In the genomic region with DNA sequence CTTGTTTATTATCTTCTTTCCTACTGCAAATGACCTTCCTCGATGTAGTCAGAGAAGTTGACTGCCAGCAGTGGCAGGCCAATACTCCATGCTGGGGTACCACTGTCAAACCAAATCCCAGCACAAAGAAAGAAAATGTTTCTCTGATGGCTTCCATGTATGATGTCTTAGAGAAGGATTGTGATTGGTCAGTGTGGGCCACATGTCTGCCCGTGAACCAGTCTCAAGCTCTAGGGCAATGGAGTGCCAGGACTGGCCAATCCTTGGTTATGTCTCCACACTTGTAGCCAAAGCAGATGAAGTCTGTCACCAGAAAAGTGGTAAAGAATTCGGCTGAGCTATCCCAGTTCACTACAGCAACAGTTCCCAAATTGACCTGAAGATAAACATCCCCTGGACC, we compare ENCODE assay signal across 38 cellular contexts. TPM values are rescaled to one million over a fixed set of nuclear protein-coding genes. Genes with fewer than 3 reads are reported as not detected.
"Had no signal": no experiment of that assay in that cellular context is flagged by ENCODE, and none has a peak within 500 bp of the region (broad histone marks: within the 10 kb centered on the region; RNA-seq: fewer than 3 reads in every experiment).

No MANE protein-coding gene starts in this region.

- H3K27ac Mint-ChIP-seq: activated naive CD4-positive, alpha-beta T cell treated with anti-CD3 and anti-CD28 coated beads for 36 hours; activated naive CD4-positive, alpha-beta T cell treated with anti-CD3 and anti-CD28 coated beads, Interleukin-2, amount 10 ng/mL, durations not matched to agents 7 days and 5 days; activated naive CD4-positive, alpha-beta T cell treated with anti-CD3 and anti-CD28 coated beads, Interleukin-2, amount 50 U/mL, for 24 hours; activated naive CD4-positive, alpha-beta T cell treated with anti-CD3 and anti-CD28 coated beads, Interleukin-2, amount 50 U/mL, for 72 hours; activated naive CD8-positive, alpha-beta T cell; activated naive CD8-positive, alpha-beta T cell treated with anti-CD3 and anti-CD28 coated beads for 36 hours; activated naive CD8-positive, alpha-beta T cell treated with anti-CD3 and anti-CD28 coated beads, Interleukin-2, amount 10 ng/mL, durations not matched to agents 7 days and 5 days; activated naive CD8-positive, alpha-beta T cell treated with anti-CD3 and anti-CD28 coated beads, Interleukin-2, amount 50 U/mL, for 24 hours; activated T-cell treated with anti-CD3 and anti-CD28 coated beads, Interleukin-2, amount 50 U/mL, for 72 hours; activated T-helper 1 cell treated with anti-CD3 and anti-CD28 coated beads, Interleukin-12 subunit alpha, Interleukin-12 subunit beta, Interleukin-2, Interleukin-4 antibody, amounts not matched to agents 30 ng/mL and 10 ng/mL and 1 ng/mL, durations not matched to agents 14 hours and 24 hours and 36 hours; activated T-helper 17 cell treated with anti-CD3 and anti-CD28 coated beads, Interleukin-2, amount 50 U/mL, for 72 hours; activated T-helper 2 cell treated with anti-CD3 and anti-CD28 coated beads, Interferon-gamma antibody, Interleukin-2, Interleukin-4, amounts not matched to agents 10 μg/mL and 5 μg/mL and 100 μg/mL, durations not matched to agents 14 hours and 24 hours and 36 hours; brain had no signal

- H3K4me3 Mint-ChIP-seq: activated naive CD4-positive, alpha-beta T cell treated with anti-CD3 and anti-CD28 coated beads for 36 hours; activated naive CD4-positive, alpha-beta T cell treated with anti-CD3 and anti-CD28 coated beads, Interleukin-2, amount 10 ng/mL, durations not matched to agents 7 days and 5 days; activated naive CD4-positive, alpha-beta T cell treated with anti-CD3 and anti-CD28 coated beads, Interleukin-2, amount 50 U/mL, for 24 hours; activated naive CD8-positive, alpha-beta T cell; activated naive CD8-positive, alpha-beta T cell treated with anti-CD3 and anti-CD28 coated beads for 36 hours; activated naive CD8-positive, alpha-beta T cell treated with anti-CD3 and anti-CD28 coated beads, Interleukin-2, amount 10 ng/mL, durations not matched to agents 7 days and 5 days; activated naive CD8-positive, alpha-beta T cell treated with anti-CD3 and anti-CD28 coated beads, Interleukin-2, amount 50 U/mL, for 24 hours; activated T-cell treated with anti-CD3 and anti-CD28 coated beads, Interleukin-2, amount 50 U/mL, for 4 hours; activated T-cell treated with anti-CD3 and anti-CD28 coated beads, Interleukin-2, amount 50 U/mL, for 72 hours; activated T-helper 1 cell treated with anti-CD3 and anti-CD28 coated beads, Interleukin-12 subunit alpha, Interleukin-12 subunit beta, Interleukin-2, Interleukin-4 antibody, amounts not matched to agents 30 ng/mL and 10 ng/mL and 1 ng/mL, durations not matched to agents 14 hours and 24 hours and 36 hours; activated T-helper 17 cell treated with anti-CD3 and anti-CD28 coated beads, Interleukin-2, amount 50 U/mL, for 72 hours; brain; central memory CD8-positive, alpha-beta T cell had no signal

- H3K27me3 Mint-ChIP-seq: activated naive CD4-positive, alpha-beta T cell treated with anti-CD3 and anti-CD28 coated beads, Interleukin-2, amount 10 ng/mL, durations not matched to agents 7 days and 5 days; activated naive CD4-positive, alpha-beta T cell treated with anti-CD3 and anti-CD28 coated beads, Interleukin-2, amount 50 U/mL, for 24 hours; activated naive CD8-positive, alpha-beta T cell; activated naive CD8-positive, alpha-beta T cell treated with anti-CD3 and anti-CD28 coated beads for 36 hours; activated naive CD8-positive, alpha-beta T cell treated with anti-CD3 and anti-CD28 coated beads, Interleukin-2, amount 10 ng/mL, durations not matched to agents 7 days and 5 days; activated naive CD8-positive, alpha-beta T cell treated with anti-CD3 and anti-CD28 coated beads, Interleukin-2, amount 50 U/mL, for 24 hours; activated T-helper 17 cell treated with anti-CD3 and anti-CD28 coated beads, Interleukin-2, amount 50 U/mL, for 72 hours; brain; central memory CD8-positive, alpha-beta T cell had no signal

- H3K9me3 ChIP-seq: adrenal gland, ascending aorta, body of pancreas, breast epithelium had no signal

- H3K4me3 ChIP-seq: adrenal gland, ascending aorta, body of pancreas, breast epithelium, cardiac muscle cell had no signal

- DNase-seq: activated effector memory CD4-positive, alpha-beta T cell treated with anti-CD3 and anti-CD28 coated beads, Interleukin-2, amount 50 U/mL, for 16 hours; activated effector memory CD4-positive, alpha-beta T cell treated with Interleukin-2 at 50 U/mL for 16 hours; activated gamma-delta T cell; activated gamma-delta T cell treated with Interleukin-2 at 50 U/mL for 16 hours; activated naive CD4-positive, alpha-beta T cell; activated naive CD4-positive, alpha-beta T cell treated with anti-CD3 and anti-CD28 coated beads for 36 hours; activated naive CD4-positive, alpha-beta T cell treated with anti-CD3 and anti-CD28 coated beads, Interleukin-2, amount 10 ng/mL, durations not matched to agents 7 days and 5 days; activated naive CD4-positive, alpha-beta T cell treated with anti-CD3 and anti-CD28 coated beads, Interleukin-2, amount 50 U/mL, for 16 hours; activated naive CD4-positive, alpha-beta T cell treated with Interleukin-2 at 50 U/mL for 16 hours; activated naive CD8-positive, alpha-beta T cell treated with anti-CD3 and anti-CD28 coated beads for 36 hours; activated naive CD8-positive, alpha-beta T cell treated with anti-CD3 and anti-CD28 coated beads, Interleukin-2, amount 10 ng/mL, durations not matched to agents 7 days and 5 days; activated naive CD8-positive, alpha-beta T cell treated with anti-CD3 and anti-CD28 coated beads, Interleukin-2, amount 50 U/mL, for 24 hours; activated T-cell treated with anti-CD3 and anti-CD28 coated beads, Interleukin-2, amount 50 U/mL, for 4 hours; activated T-cell treated with anti-CD3 and anti-CD28 coated beads, Interleukin-2, amount 50 U/mL, for 48 hours; activated T-cell treated with anti-CD3 and anti-CD28 coated beads, Interleukin-2, amount 50 U/mL, for 72 hours; adrenal gland; amniotic stem cell; amygdala; anterior cingulate cortex; aorta; body of pancreas; brain microvascular endothelial cell; caudate nucleus; central memory CD4-positive, alpha-beta T cell; cerebellar nuclear complex had no signal

- ATAC-seq: activated naive CD4-positive, alpha-beta T cell treated with anti-CD3 and anti-CD28 coated beads, Interleukin-2, amount 50 U/mL, for 72 hours; activated naive CD8-positive, alpha-beta T cell treated with anti-CD3 and anti-CD28 coated beads, Interleukin-2, amount 50 U/mL, for 24 hours; activated T-cell treated with anti-CD3 and anti-CD28 coated beads, Interleukin-2, amount 50 U/mL, for 4 hours; activated T-cell treated with anti-CD3 and anti-CD28 coated beads, Interleukin-2, amount 50 U/mL, for 72 hours; activated T-helper 17 cell treated with anti-CD3 and anti-CD28 coated beads, Interleukin-2, amount 50 U/mL, for 72 hours; body of pancreas had no signal

- H3K27ac ChIP-seq: adrenal gland, ascending aorta, body of pancreas, brain microvascular endothelial cell, breast epithelium, cardiac muscle cell had no signal

- H3K36me3 ChIP-seq: adrenal gland, ascending aorta, brain microvascular endothelial cell, breast epithelium, cardiac muscle cell had no signal

- FAIRE-seq: bronchial epithelial cell, colon had no signal

- H3K36me3 Mint-ChIP-seq: activated naive CD4-positive, alpha-beta T cell treated with anti-CD3 and anti-CD28 coated beads, Interleukin-2, amount 10 ng/mL, durations not matched to agents 7 days and 5 days; activated naive CD8-positive, alpha-beta T cell treated with anti-CD3 and anti-CD28 coated beads for 36 hours had no signal

- H3K9me3 Mint-ChIP-seq: activated naive CD4-positive, alpha-beta T cell treated with anti-CD3 and anti-CD28 coated beads for 36 hours; activated naive CD4-positive, alpha-beta T cell treated with anti-CD3 and anti-CD28 coated beads, Interleukin-2, amount 10 ng/mL, durations not matched to agents 7 days and 5 days; activated naive CD4-positive, alpha-beta T cell treated with anti-CD3 and anti-CD28 coated beads, Interleukin-2, amount 50 U/mL, for 24 hours; activated naive CD8-positive, alpha-beta T cell treated with anti-CD3 and anti-CD28 coated beads for 36 hours; activated naive CD8-positive, alpha-beta T cell treated with anti-CD3 and anti-CD28 coated beads, Interleukin-2, amount 50 U/mL, for 24 hours; activated T-cell treated with anti-CD3 and anti-CD28 coated beads, Interleukin-2, amount 50 U/mL, for 4 hours; activated T-helper 1 cell treated with anti-CD3 and anti-CD28 coated beads, Interleukin-12 subunit alpha, Interleukin-12 subunit beta, Interleukin-2, Interleukin-4 antibody, amounts not matched to agents 30 ng/mL and 10 ng/mL and 1 ng/mL, durations not matched to agents 14 hours and 24 hours and 36 hours; activated T-helper 17 cell treated with anti-CD3 and anti-CD28 coated beads, Interleukin-2, amount 50 U/mL, for 72 hours; activated T-helper 2 cell treated with anti-CD3 and anti-CD28 coated beads, Interferon-gamma antibody, Interleukin-2, Interleukin-4, amounts not matched to agents 10 μg/mL and 5 μg/mL and 100 μg/mL, durations not matched to agents 14 hours and 24 hours and 36 hours; central memory CD8-positive, alpha-beta T cell had no signal

- H3K27me3 ChIP-seq: adrenal gland, ascending aorta, body of pancreas, brain microvascular endothelial cell, breast epithelium, cardiac muscle cell had no signal

- H3K4me1 ChIP-seq: ascending aorta, breast epithelium had no signal

- H3K4me1 Mint-ChIP-seq: activated naive CD4-positive, alpha-beta T cell treated with anti-CD3 and anti-CD28 coated beads, Interleukin-2, amount 10 ng/mL, durations not matched to agents 7 days and 5 days; activated naive CD4-positive, alpha-beta T cell treated with anti-CD3 and anti-CD28 coated beads, Interleukin-2, amount 50 U/mL, for 24 hours; activated naive CD8-positive, alpha-beta T cell treated with anti-CD3 and anti-CD28 coated beads for 36 hours; activated naive CD8-positive, alpha-beta T cell treated with anti-CD3 and anti-CD28 coated beads, Interleukin-2, amount 50 U/mL, for 24 hours; activated T-helper 17 cell treated with anti-CD3 and anti-CD28 coated beads, Interleukin-2, amount 50 U/mL, for 72 hours had no signal

RNA-seq across cellular contexts. Expression of gene ELAC1, which starts 44.6 kb away (rescaled TPM):
- total RNA-seq: ascending aorta had no signal
